Comparison of ENCODE assay signal across 8 cellular contexts in genomic region chr18:50281972-50282520, GRCh38. TPM values are rescaled to one million over a fixed set of nuclear protein-coding genes. Genes with fewer than 3 reads are reported as not detected.
DNase-seq lines count a peak whose midpoint lies in the region; ATAC-seq and TF ChIP-seq lines count a peak whose summit lies in the region.

No MANE protein-coding gene starts in this region.

- intact Hi-C loops in breast epithelium (cut with DNase I; ENCODE audit: low total_unique reads) = no loop called here

- H3K9me3 Mint-ChIP-seq in activated naive CD4-positive, alpha-beta T cell treated with anti-CD3 and anti-CD28 coated beads, Interleukin-2, amount 10 ng/mL, durations not matched to agents 7 days and 5 days = no peaks in the 10 kb centered on the region
- H3K9me3 Mint-ChIP-seq in memory B cell = peaks cover 2% of the 10 kb centered on the region

- peak overlapping the region; percentile 94 for H3K27ac Mint-ChIP-seq in activated naive CD4-positive, alpha-beta T cell treated with anti-CD3 and anti-CD28 coated beads, Interleukin-2, amount 10 ng/mL, durations not matched to agents 7 days and 5 days
- H3K27ac Mint-ChIP-seq in memory B cell = peak overlapping the region; percentile 96

- no peak for TF ChIP-seq POLR2A in breast epithelium (IDR thresholded peaks at IDR 0.05)

- no peaks in the 10 kb centered on the region for H3K9me3 ChIP-seq in breast epithelium

- H3K27me3 ChIP-seq in breast epithelium = no peaks in the 10 kb centered on the region

- ATAC-seq in memory B cell (ENCODE audit: low read depth) = no peak
- ATAC-seq in HG02870 (IDR thresholded peaks at IDR 0.05; ENCODE audit: unreplicated experiment) = no peak
- ATAC-seq in HG03139 (IDR thresholded peaks at IDR 0.05; ENCODE audit: unreplicated experiment) = no peak

- no peak for TF ChIP-seq CTCF in breast epithelium (IDR thresholded peaks at IDR 0.05)

- 36% methylated on average over 35 of the region's 35 CpGs for WGBS in urinary bladder

- no peak for DNase-seq in activated naive CD4-positive, alpha-beta T cell treated with anti-CD3 and anti-CD28 coated beads, Interleukin-2, amount 10 ng/mL, durations not matched to agents 7 days and 5 days
- DNase-seq in activated naive CD4-positive, alpha-beta T cell treated with Interleukin-2 at 50 U/mL for 16 hours = no peak
- DNase-seq in breast epithelium (ENCODE audit: low spot score in 2 of 2) (peak in 1 of 2 donors; percentile 30), memory B cell (ENCODE audit: low spot score in 2 of 2) (no peak), cerebellar nuclear complex (lab: John Stamatoyannopoulos, UW) (no peak)

- H3K36me3 ChIP-seq in breast epithelium (peaks cover 5% of the 10 kb centered on the region), urinary bladder (ENCODE audit: insufficient read depth) (no peaks in the 10 kb centered on the region)

- H3K4me1 ChIP-seq in breast epithelium (peaks cover 0 to 5% of the 10 kb centered on the region in 2 donors), urinary bladder (ENCODE audit: insufficient read depth) (peaks cover 4% of the 10 kb centered on the region)

- H3K4me1 Mint-ChIP-seq in activated naive CD4-positive, alpha-beta T cell treated with anti-CD3 and anti-CD28 coated beads, Interleukin-2, amount 10 ng/mL, durations not matched to agents 7 days and 5 days = peaks cover 70% of the 10 kb centered on the region
- peaks cover 40% of the 10 kb centered on the region for H3K4me1 Mint-ChIP-seq in memory B cell

- peak overlapping the region; percentile 94 for H3K27ac ChIP-seq in breast epithelium
- peak overlapping the region; percentile 89 for H3K27ac ChIP-seq in urinary bladder (ENCODE audit: low read depth)

- CTCF ChIA-PET in activated naive CD4-positive, alpha-beta T cell treated with anti-CD3 and anti-CD28 coated beads, Interleukin-2, amount 10 ng/mL, durations not matched to agents 7 days and 5 days (lab: Charles Lee) = interaction anchor here (2.0 to 3.8 kb wide), 3 partner anchors 11 to 75 kb away, joined by 9 to 21 read pairs (median 15); partner anchors contain the start of gene CFAP53

- H3K27me3 Mint-ChIP-seq in activated naive CD4-positive, alpha-beta T cell treated with anti-CD3 and anti-CD28 coated beads, Interleukin-2, amount 10 ng/mL, durations not matched to agents 7 days and 5 days = no peaks in the 10 kb centered on the region
- no peaks in the 10 kb centered on the region for H3K27me3 Mint-ChIP-seq in memory B cell

- H3K4me3 Mint-ChIP-seq in activated naive CD4-positive, alpha-beta T cell treated with anti-CD3 and anti-CD28 coated beads, Interleukin-2, amount 10 ng/mL, durations not matched to agents 7 days and 5 days = peak overlapping the region; percentile 98
- peak overlapping the region; percentile 99 for H3K4me3 Mint-ChIP-seq in memory B cell

- H3K4me3 ChIP-seq in breast epithelium = peak overlapping the region; percentile 72 to 95 (median 91)
- peak overlapping the region; percentile 63 for H3K4me3 ChIP-seq in urinary bladder (ENCODE audit: low read depth, low read length)

- H3K36me3 Mint-ChIP-seq in activated naive CD4-positive, alpha-beta T cell treated with anti-CD3 and anti-CD28 coated beads, Interleukin-2, amount 10 ng/mL, durations not matched to agents 7 days and 5 days = peaks cover 64% of the 10 kb centered on the region
- H3K36me3 Mint-ChIP-seq in memory B cell = peaks cover 47% of the 10 kb centered on the region

RNA-seq across cellular contexts. Expression of gene MBD1, which starts 0.7 kb away (rescaled TPM):
- total RNA-seq in breast epithelium = 10 to 100 TPM; 51.2 to 82.3 (median 71.1) TPM
- total RNA-seq in urinary bladder = 39.9 TPM
- polyA plus RNA-seq in urinary bladder = 57.0 TPM

RNA-seq across cellular contexts. Expression of gene CXXC1, which starts 5.4 kb away (rescaled TPM):
- 10 to 100 TPM; 50.6 to 64.2 (median 61.5) TPM for total RNA-seq in breast epithelium
- total RNA-seq in urinary bladder = 32.4 TPM
- 73.9 TPM for polyA plus RNA-seq in urinary bladder

RNA-seq across cellular contexts. Expression of gene CFAP53, which starts 15.8 kb away (rescaled TPM):
- 1 to 10 TPM in 2 of 3 donors, under 1 TPM in 1; 0.80 to 3.4 (median 1.6) TPM for total RNA-seq in breast epithelium
- 0.42 TPM for total RNA-seq in urinary bladder
- polyA plus RNA-seq in urinary bladder = 0.34 TPM
